ENCODE assay signal across 8 cellular contexts in genomic region chr19:23914402-23915286, GRCh38. TPM values are rescaled to one million over a fixed set of nuclear protein-coding genes. Genes with fewer than 3 reads are reported as not detected.
DNase-seq lines count a peak whose midpoint lies in the region; ATAC-seq and TF ChIP-seq lines count a peak whose summit lies in the region.

Gene ZNF726, plus strand, starts transcription at chr19:23914886. Its CDS starts 109 bp downstream, at chr19:23914995.

- DNase-seq in NCI-H2081 (lab: John Stamatoyannopoulos, UW) (peak; percentile 85 to 92), cerebellar cortex (ENCODE audit: low spot score) (peak; percentile 96), kidney epithelial cell (ENCODE audit: low read depth) (peak; percentile 89), NOMO-1 (lab: John Stamatoyannopoulos, UW; ENCODE audit: unreplicated experiment in 2 of 2) (no peak)
- DNase-seq in activated CD4-positive, CD25-positive, alpha-beta regulatory T cell treated with anti-CD3 and anti-CD28 coated beads, Interleukin-2, amount 50 U/mL, for 72 hours: peak; percentile 80
- DNase-seq in stimulated activated CD4-positive, alpha-beta T cell treated with anti-CD3 and anti-CD28 coated beads, Interleukin-1b, Interleukin-23, amount 100 ng/mL, for 4 hours (ENCODE audit: low read depth in 2 of 2): peak; percentile 68 to 71

- ATAC-seq in GM18499 (IDR thresholded peaks at IDR 0.05; ENCODE audit: insufficient read depth, unreplicated experiment): peak; percentile 98
- peak; percentile 96 for ATAC-seq in HG02840 (IDR thresholded peaks at IDR 0.05; ENCODE audit: low FRiP score, unreplicated experiment)

- H3K27me3 ChIP-seq in kidney epithelial cell (ENCODE audit: control insufficient read depth, insufficient read depth, low read length): no peaks in the 10 kb centered on the region

- TF ChIP-seq CTCF in kidney epithelial cell (IDR thresholded peaks at IDR 0.05; ENCODE audit: insufficient read depth, low read length, poor library complexity, severe bottlenecking): no peak

- no peaks in the 10 kb centered on the region for H3K36me3 ChIP-seq in kidney epithelial cell (ENCODE audit: control insufficient read depth, insufficient read depth, low read length)

- H3K4me3 ChIP-seq in kidney epithelial cell (ENCODE audit: low read depth, low read length): peak within 1 kb of the TSS; percentile 64

RNA-seq across cellular contexts. Expression of gene ZNF726, which starts in this region (rescaled TPM):
- total RNA-seq in kidney epithelial cell: 3.1 and 5.9 TPM in 2 replicates

Comparison
In these comparisons a context has a peak if more than half of its experiments do, and no peak if none do; other contexts are left out.
1. DNase-seq: peak in NCI-H2081 (2 of 2), activated CD4-positive, CD25-positive, alpha-beta regulatory T cell treated with anti-CD3 and anti-CD28 coated beads, Interleukin-2, amount 50 U/mL, for 72 hours (single experiment), cerebellar cortex (single experiment), kidney epithelial cell (single experiment) and stimulated activated CD4-positive, alpha-beta T cell treated with anti-CD3 and anti-CD28 coated beads, Interleukin-1b, Interleukin-23, amount 100 ng/mL, for 4 hours (2 of 2); none in NOMO-1 (0 of 2).